ENCODE assay signal across 9 cellular contexts in genomic region chr6:137095651-137096238, GRCh38. TPM values are rescaled to one million over a fixed set of nuclear protein-coding genes. Genes with fewer than 3 reads are reported as not detected.
DNase-seq lines count a peak whose midpoint lies in the region; ATAC-seq and TF ChIP-seq lines count a peak whose summit lies in the region.
"Had no signal": no experiment of that assay in that cellular context is flagged by ENCODE, and none has a peak within 500 bp of the region (broad histone marks: within the 10 kb centered on the region; RNA-seq: fewer than 3 reads in every experiment).

No MANE protein-coding gene starts in this region.

- H3K4me3 ChIP-seq in CD8-positive, alpha-beta memory T cell (ENCODE audit: low read length), result no peak overlapping the region
- H3K4me3 ChIP-seq in MG63 (no peak overlapping the region), uterus (no peak overlapping the region)

- no peaks in the 10 kb centered on the region for H3K27me3 ChIP-seq in CD8-positive, alpha-beta memory T cell (ENCODE audit: insufficient read depth, low read length, poor library complexity, severe bottlenecking)
- H3K27me3 ChIP-seq in MG63 (no peaks in the 10 kb centered on the region), uterus (no peaks in the 10 kb centered on the region)

- TF ChIP-seq CTCF in uterus (IDR thresholded peaks at IDR 0.05), result no peak

- H3K36me3 Mint-ChIP-seq in CD8-positive, alpha-beta memory T cell, result no peaks in the 10 kb centered on the region
- no peaks in the 10 kb centered on the region for H3K36me3 Mint-ChIP-seq in T-helper 17 cell (ENCODE audit: low read depth)

- H3K27ac ChIP-seq in CD8-positive, alpha-beta memory T cell (ENCODE audit: low read depth, low read length), result no peak overlapping the region
- H3K27ac ChIP-seq in uterus, result no peak overlapping the region

- H3K36me3 ChIP-seq in CD8-positive, alpha-beta memory T cell (ENCODE audit: insufficient read depth, low read length), result no peaks in the 10 kb centered on the region
- no peaks in the 10 kb centered on the region for H3K36me3 ChIP-seq in MG63
- no peaks in the 10 kb centered on the region for H3K36me3 ChIP-seq in uterus

- H3K27ac Mint-ChIP-seq in CD8-positive, alpha-beta memory T cell, result peak overlapping the region in 6 of 8 donors; percentile 33 to 95 (median 62)
- H3K27ac Mint-ChIP-seq in T-helper 17 cell, result peak overlapping the region; percentile 67

- peaks cover 21 to 29% (median 21%) of the 10 kb centered on the region in 3 donors for H3K4me1 Mint-ChIP-seq in CD8-positive, alpha-beta memory T cell
- H3K4me1 Mint-ChIP-seq in T-helper 17 cell, result peaks cover 26% of the 10 kb centered on the region

- H3K9me3 Mint-ChIP-seq in CD8-positive, alpha-beta memory T cell, result no peaks in the 10 kb centered on the region

- peak; percentile 64 for ATAC-seq in HG03064 (IDR thresholded peaks at IDR 0.05; ENCODE audit: low read depth, unreplicated experiment)
- peak; percentile 72 for ATAC-seq in T-helper 17 cell
- no peak for ATAC-seq in left lobe of liver

- intact Hi-C loops in uterus (cut with DNase I; ENCODE audit: low total_unique reads), result no loop called here

- POLR2A ChIA-PET in CD8-positive, alpha-beta memory T cell (lab: Charles Lee), result no interaction called here

- H3K27me3 Mint-ChIP-seq in CD8-positive, alpha-beta memory T cell, result peaks cover 0 to 6% of the 10 kb centered on the region in 2 donors
- peaks cover 12% of the 10 kb centered on the region for H3K27me3 Mint-ChIP-seq in T-helper 17 cell

- peaks cover 4% of the 10 kb centered on the region for H3K4me1 ChIP-seq in CD8-positive, alpha-beta memory T cell (ENCODE audit: insufficient read depth, low read length)
- no peaks in the 10 kb centered on the region for H3K4me1 ChIP-seq in uterus

- H3K9me3 ChIP-seq in CD8-positive, alpha-beta memory T cell (ENCODE audit: low read length), result no peaks in the 10 kb centered on the region
- no peaks in the 10 kb centered on the region for H3K9me3 ChIP-seq in T-helper 17 cell (ENCODE audit: control insufficient read depth, low read length, poor library complexity, severe bottlenecking)
- no peaks in the 10 kb centered on the region for H3K9me3 ChIP-seq in MG63
- H3K9me3 ChIP-seq in uterus, result no peaks in the 10 kb centered on the region

- no peak for DNase-seq in CD8-positive, alpha-beta memory T cell
- DNase-seq in GM19240 (ENCODE audit: insufficient read length, low spot score) (peak; percentile 23), T-helper 17 cell (no peak), MG63 (no peak), uterus (no peak), left lobe of liver (ENCODE audit: low spot score) (no peak), kidney tubule cell (ENCODE audit: low spot score) (no peak)
- DNase-seq: NCI-H774 had no signal

- CTCF ChIA-PET in CD8-positive, alpha-beta memory T cell (lab: Charles Lee), result interaction anchor here (2.2 to 4.3 kb wide), 2 partner anchors 219 to 320 kb away, joined by 5 to 22 read pairs; no protein-coding TSS in a partner anchor

- H3K4me3 Mint-ChIP-seq in CD8-positive, alpha-beta memory T cell, result peak overlapping the region in 4 of 7 donors; percentile 1 to 64 (median 12)
- H3K4me3 Mint-ChIP-seq in T-helper 17 cell, result no peak overlapping the region

- no peak for TF ChIP-seq POLR2A in uterus (IDR thresholded peaks at IDR 0.05)

RNA-seq across cellular contexts. Expression of gene IL20RA, which starts 51.0 kb away (rescaled TPM):
- not detected for total RNA-seq in CD8-positive, alpha-beta memory T cell
- polyA plus RNA-seq in CD8-positive, alpha-beta memory T cell, result not detected
- total RNA-seq in T-helper 17 cell (not detected), uterus (1 to 10 TPM in 3 of 4 donors, under 1 TPM in 1; 0.88 to 6.4 (median 4.3) TPM), left lobe of liver (0.60 TPM)
- total RNA-seq in MG63 (2014; rRNA removed; shearing (Covaris generic); ENCODE audit: low replicate concordance), result 0.03 TPM in 1 of 2 replicates, not detected in the other
